ENCODE assay signal across 1 cellular context in the genomic region with DNA sequence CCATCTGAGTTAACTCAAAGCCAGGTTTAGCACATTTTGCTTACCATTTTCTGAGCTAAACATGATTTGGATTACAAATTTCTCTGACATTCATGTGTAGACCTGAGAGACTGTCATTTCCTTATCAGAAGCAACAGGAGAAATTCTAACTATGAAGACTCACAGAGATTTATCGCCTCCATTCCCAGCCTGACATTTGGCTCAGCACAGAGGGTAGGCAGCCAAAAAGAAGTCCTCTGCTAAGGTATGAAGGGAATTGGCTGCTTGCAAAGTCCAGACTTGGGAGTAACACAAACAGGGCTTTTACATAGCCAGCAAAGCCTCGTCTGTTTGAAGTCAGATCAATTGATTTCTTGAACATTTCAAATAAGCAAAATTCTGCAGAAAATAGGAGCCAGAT.
TF ChIP-seq lines count a peak whose summit lies in the region.

No MANE protein-coding gene starts in this region.

TF ChIP-seq in K562, 482 proteins besides CTCF, POLR2A, EP300 and RAD21 (continued from another document):
- TF ChIP-seq SAFB (IDR thresholded peaks at IDR 0.05; ENCODE audit: borderline replicate concordance, low read depth, low read length) (no peak), MEIS2 (IDR thresholded peaks at IDR 0.05; ENCODE audit: partially characterized antibody) (peak; percentile 85), CBX5 (IDR thresholded peaks at IDR 0.05; ENCODE audit: borderline replicate concordance, low read depth) (no peak), RCOR1 (IDR thresholded peaks at IDR 0.05; ENCODE audit: borderline replicate concordance in 1 of 2, low read depth in 2 of 2, low read length in 2 of 2) (peak in 1 of 2 experiments; percentile 65; a peak in 1 of 4 replicates), TSC22D4 (tag; IDR thresholded peaks at IDR 0.05) (no peak)
- TF ChIP-seq, protein P1, sequence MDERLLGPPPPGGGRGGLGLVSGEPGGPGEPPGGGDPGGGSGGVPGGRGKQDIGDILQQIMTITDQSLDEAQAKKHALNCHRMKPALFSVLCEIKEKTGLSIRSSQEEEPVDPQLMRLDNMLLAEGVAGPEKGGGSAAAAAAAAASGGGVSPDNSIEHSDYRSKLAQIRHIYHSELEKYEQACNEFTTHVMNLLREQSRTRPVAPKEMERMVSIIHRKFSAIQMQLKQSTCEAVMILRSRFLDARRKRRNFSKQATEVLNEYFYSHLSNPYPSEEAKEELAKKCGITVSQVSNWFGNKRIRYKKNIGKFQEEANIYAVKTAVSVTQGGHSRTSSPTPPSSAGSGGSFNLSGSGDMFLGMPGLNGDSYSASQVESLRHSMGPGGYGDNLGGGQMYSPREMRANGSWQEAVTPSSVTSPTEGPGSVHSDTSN (CRISPR knock-in tag; IDR thresholded peaks at IDR 0.05; ENCODE audit: low read depth) = no peak
- TF ChIP-seq, protein P1 (tag; conservative IDR thresholded peaks at IDR 0.05; ENCODE audit: low read depth) = peak; percentile 81
- TF ChIP-seq, protein P2, sequence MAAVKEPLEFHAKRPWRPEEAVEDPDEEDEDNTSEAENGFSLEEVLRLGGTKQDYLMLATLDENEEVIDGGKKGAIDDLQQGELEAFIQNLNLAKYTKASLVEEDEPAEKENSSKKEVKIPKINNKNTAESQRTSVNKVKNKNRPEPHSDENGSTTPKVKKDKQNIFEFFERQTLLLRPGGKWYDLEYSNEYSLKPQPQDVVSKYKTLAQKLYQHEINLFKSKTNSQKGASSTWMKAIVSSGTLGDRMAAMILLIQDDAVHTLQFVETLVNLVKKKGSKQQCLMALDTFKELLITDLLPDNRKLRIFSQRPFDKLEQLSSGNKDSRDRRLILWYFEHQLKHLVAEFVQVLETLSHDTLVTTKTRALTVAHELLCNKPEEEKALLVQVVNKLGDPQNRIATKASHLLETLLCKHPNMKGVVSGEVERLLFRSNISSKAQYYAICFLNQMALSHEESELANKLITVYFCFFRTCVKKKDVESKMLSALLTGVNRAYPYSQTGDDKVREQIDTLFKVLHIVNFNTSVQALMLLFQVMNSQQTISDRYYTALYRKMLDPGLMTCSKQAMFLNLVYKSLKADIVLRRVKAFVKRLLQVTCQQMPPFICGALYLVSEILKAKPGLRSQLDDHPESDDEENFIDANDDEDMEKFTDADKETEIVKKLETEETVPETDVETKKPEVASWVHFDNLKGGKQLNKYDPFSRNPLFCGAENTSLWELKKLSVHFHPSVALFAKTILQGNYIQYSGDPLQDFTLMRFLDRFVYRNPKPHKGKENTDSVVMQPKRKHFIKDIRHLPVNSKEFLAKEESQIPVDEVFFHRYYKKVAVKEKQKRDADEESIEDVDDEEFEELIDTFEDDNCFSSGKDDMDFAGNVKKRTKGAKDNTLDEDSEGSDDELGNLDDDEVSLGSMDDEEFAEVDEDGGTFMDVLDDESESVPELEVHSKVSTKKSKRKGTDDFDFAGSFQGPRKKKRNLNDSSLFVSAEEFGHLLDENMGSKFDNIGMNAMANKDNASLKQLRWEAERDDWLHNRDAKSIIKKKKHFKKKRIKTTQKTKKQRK (IDR thresholded peaks at IDR 0.05; ENCODE audit: borderline replicate concordance, low read depth, low read length) = no peak
- TF ChIP-seq, protein P3, sequence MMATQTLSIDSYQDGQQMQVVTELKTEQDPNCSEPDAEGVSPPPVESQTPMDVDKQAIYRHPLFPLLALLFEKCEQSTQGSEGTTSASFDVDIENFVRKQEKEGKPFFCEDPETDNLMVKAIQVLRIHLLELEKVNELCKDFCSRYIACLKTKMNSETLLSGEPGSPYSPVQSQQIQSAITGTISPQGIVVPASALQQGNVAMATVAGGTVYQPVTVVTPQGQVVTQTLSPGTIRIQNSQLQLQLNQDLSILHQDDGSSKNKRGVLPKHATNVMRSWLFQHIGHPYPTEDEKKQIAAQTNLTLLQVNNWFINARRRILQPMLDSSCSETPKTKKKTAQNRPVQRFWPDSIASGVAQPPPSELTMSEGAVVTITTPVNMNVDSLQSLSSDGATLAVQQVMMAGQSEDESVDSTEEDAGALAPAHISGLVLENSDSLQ (IDR thresholded peaks at IDR 0.05) = peak; percentile 43; the same call in 1 of the 2 replicates
